8 cellular contexts compared by ENCODE assay signal in genomic region chr12:118035194-118036041, GRCh38. TPM values are rescaled to one million over a fixed set of nuclear protein-coding genes. Genes with fewer than 3 reads are reported as not detected.
A peak's percentile ranks its signal among the peaks of the same experiment; 100 is the strongest.
DNase-seq lines count a peak whose midpoint lies in the region; ATAC-seq and TF ChIP-seq lines count a peak whose summit lies in the region.

No MANE protein-coding gene starts in this region.

- ATAC-seq in GM18498 (IDR thresholded peaks at IDR 0.05; ENCODE audit: unreplicated experiment) (peak; percentile 88), HG02678 (IDR thresholded peaks at IDR 0.05; ENCODE audit: unreplicated experiment) (peak; percentile 83)

- no peak for TF ChIP-seq POLR2A in lower leg skin (IDR thresholded peaks at IDR 0.05)

- H3K4me3 ChIP-seq in lower leg skin (ENCODE audit: low read depth, poor library complexity, severe bottlenecking): no peak overlapping the region

- peak overlapping the region; percentile 38 for H3K27ac ChIP-seq in epithelial cell of prostate

- no peak for TF ChIP-seq CTCF in lower leg skin (IDR thresholded peaks at IDR 0.05)

- DNase-seq in AG20443 (ENCODE audit: low spot score) (peak; percentile 37), NCI-H526 (lab: John Stamatoyannopoulos, UW) (peak; percentile 97), epithelial cell of prostate (ENCODE audit: low read depth, low spot score) (no peak), lower leg skin (ENCODE audit: low spot score in 2 of 2) (no peak), epidermal melanocyte (ENCODE audit: insufficient read length, low spot score) (no peak), MV-4-11 (lab: John Stamatoyannopoulos, UW) (no peak)

- intact Hi-C loops in lower leg skin (cut with DNase I; ENCODE audit: low total_unique reads): no loop called here

- WGBS in lower leg skin, 2 donors: 72 to 73% methylated on average over 9 of the region's 9 CpGs

RNA-seq across cellular contexts. Expression of gene RFC5, which starts 18.9 kb away (rescaled TPM):
- total RNA-seq in lower leg skin: 10 to 100 TPM in 3 of 4 donors, 1 to 10 TPM in 1; 6.2 to 14.3 (median 11.3) TPM

RNA-seq across cellular contexts. Expression of gene WSB2, which starts 25.6 kb away (rescaled TPM):
- 10 to 100 TPM; 45.2 to 65.6 (median 53.0) TPM for total RNA-seq in lower leg skin

Comparison
In these comparisons a context has a peak if more than half of its experiments do, and no peak if none do; other contexts are left out.
1. DNase-seq: peak in AG20443 (single experiment) and NCI-H526 (2 of 2); none in epithelial cell of prostate (single experiment), lower leg skin (0 of 2), epidermal melanocyte (single experiment) and MV-4-11 (single experiment).